8 cellular contexts compared by ENCODE assay signal in genomic region chr6:122798099-122798641, GRCh38. TPM values are rescaled to one million over a fixed set of nuclear protein-coding genes. Genes with fewer than 3 reads are reported as not detected.
A peak's percentile ranks its signal among the peaks of the same experiment; 100 is the strongest.
DNase-seq lines count a peak whose midpoint lies in the region; ATAC-seq and TF ChIP-seq lines count a peak whose summit lies in the region.

No MANE protein-coding gene starts in this region.

- H2AFZ ChIP-seq in OCI-LY7 (ENCODE audit: low read length): no peak overlapping the region

- peak; percentile 74 for ATAC-seq in HG03066 (IDR thresholded peaks at IDR 0.05; ENCODE audit: low read depth, unreplicated experiment)

- CTCF ChIA-PET in OCI-LY7 (lab: Charles Lee; ENCODE audit: unreplicated experiment): no interaction called here

- no peaks in the 10 kb centered on the region for H3K27me3 Mint-ChIP-seq in T-helper 2 cell treated with Interferon-gamma antibody and Interleukin-4, amounts not matched to agents 5 μg/mL and 100 μg/mL, for 36 hours (ENCODE audit: low read depth)

- H4K20me1 ChIP-seq in OCI-LY7 (ENCODE audit: insufficient read depth, low read length): no peaks in the 10 kb centered on the region

- peaks cover 11% of the 10 kb centered on the region for H3K4me1 Mint-ChIP-seq in T-helper 2 cell treated with Interferon-gamma antibody and Interleukin-4, amounts not matched to agents 5 μg/mL and 100 μg/mL, for 36 hours (ENCODE audit: low read depth)

- TF ChIP-seq CTCF in OCI-LY7 (conservative IDR thresholded peaks at IDR 0.05; ENCODE audit: low read length): no peak

- intact Hi-C loops in OCI-LY7 (cut with micrococcal nuclease; ENCODE audit: unreplicated experiment): no loop called here

- BruUV-seq in OCI-LY7 (replicated peaks; lab: Mats Ljungman, UMichigan): no TSS peak

- H3K79me2 ChIP-seq in OCI-LY7 (ENCODE audit: insufficient read depth, low read depth, low read length): no peaks in the 10 kb centered on the region

- peak overlapping the region; percentile 42 for H3K27ac Mint-ChIP-seq in T-helper 2 cell treated with Interferon-gamma antibody and Interleukin-4, amounts not matched to agents 5 μg/mL and 100 μg/mL, for 36 hours

- H3K4me1 ChIP-seq in OCI-LY7 (ENCODE audit: insufficient read depth, low read length, poor library complexity, severe bottlenecking): no peaks in the 10 kb centered on the region

- H3K36me3 Mint-ChIP-seq in T-helper 2 cell treated with Interferon-gamma antibody and Interleukin-4, amounts not matched to agents 5 μg/mL and 100 μg/mL, for 36 hours (ENCODE audit: low read depth): no peaks in the 10 kb centered on the region

- no peak overlapping the region for H3K4me3 ChIP-seq in OCI-LY7 (ENCODE audit: low read depth, low read length, poor library complexity, severe bottlenecking)

- H3K27ac ChIP-seq in OCI-LY7 (ENCODE audit: low read depth, low read length, poor library complexity, severe bottlenecking): no peak overlapping the region

- H3K36me3 ChIP-seq in OCI-LY7 (ENCODE audit: insufficient read depth, low read length): no peaks in the 10 kb centered on the region

- H3K9me3 Mint-ChIP-seq in T-helper 2 cell treated with Interferon-gamma antibody and Interleukin-4, amounts not matched to agents 5 μg/mL and 100 μg/mL, for 36 hours: no peaks in the 10 kb centered on the region

- H3K4me3 Mint-ChIP-seq in T-helper 2 cell treated with Interferon-gamma antibody and Interleukin-4, amounts not matched to agents 5 μg/mL and 100 μg/mL, for 36 hours: peak overlapping the region; percentile 4

- H3K4me2 ChIP-seq in OCI-LY7 (ENCODE audit: low read length): no peak overlapping the region

- POLR2A ChIA-PET in OCI-LY7 (lab: Charles Lee): interaction anchor here (0.5 to 0.6 kb wide), 2 partner anchors 111 to 173 kb away, joined by 3 read pairs; no protein-coding TSS in a partner anchor

- peak; percentile 31 for DNase-seq in stimulated activated CD4-positive, alpha-beta T cell treated with anti-CD3 and anti-CD28 coated beads, Interleukin-1b, Interleukin-23, amount 100 ng/mL, for 48 hours
- DNase-seq in stimulated activated CD4-positive, alpha-beta T cell treated with anti-CD3 and anti-CD28 coated beads, Interleukin-12 subunit alpha, Interleukin-12 subunit beta, amount 100 ng/mL, for 4 hours: no peak
- DNase-seq in T-helper 2 cell treated with Interferon-gamma antibody and Interleukin-4, amounts not matched to agents 5 μg/mL and 100 μg/mL, for 36 hours (ENCODE audit: low spot score): peak; percentile 52
- DNase-seq in left kidney (ENCODE audit: low read depth, low spot score) (peak; percentile 70), OCI-LY7 (ENCODE audit: low spot score) (no peak), occipital lobe (lab: John Stamatoyannopoulos, UW) (no peak), MV-4-11 (lab: John Stamatoyannopoulos, UW) (no peak)

- H3K9me3 ChIP-seq in OCI-LY7 (ENCODE audit: low read length): no peaks in the 10 kb centered on the region

- no peaks in the 10 kb centered on the region for H3K9me2 ChIP-seq in OCI-LY7 (ENCODE audit: insufficient read depth, low read length)

RNA-seq across cellular contexts. Expression of gene SMPDL3A, which starts 9.1 kb away (rescaled TPM):
- total RNA-seq in OCI-LY7 (2014; rRNA removed; shearing (Covaris generic)): not detected in 2 replicates
- not detected in 2 replicates for total RNA-seq in OCI-LY7 (2022)
- 20.4 TPM for total RNA-seq in occipital lobe

RNA-seq across cellular contexts. Expression of gene FABP7, which starts 18.7 kb away (rescaled TPM):
- total RNA-seq in OCI-LY7 (2014; rRNA removed; shearing (Covaris generic)): not detected in 2 replicates
- total RNA-seq in OCI-LY7 (2022) (not detected in 2 replicates), occipital lobe (1,309 TPM)

Comparison
In these comparisons a context has a peak if more than half of its experiments do, and no peak if none do; other contexts are left out.
1. DNase-seq: peak in stimulated activated CD4-positive, alpha-beta T cell treated with anti-CD3 and anti-CD28 coated beads, Interleukin-1b, Interleukin-23, amount 100 ng/mL, for 48 hours (single experiment), T-helper 2 cell treated with Interferon-gamma antibody and Interleukin-4, amounts not matched to agents 5 μg/mL and 100 μg/mL, for 36 hours (single experiment) and left kidney (single experiment); none in stimulated activated CD4-positive, alpha-beta T cell treated with anti-CD3 and anti-CD28 coated beads, Interleukin-12 subunit alpha, Interleukin-12 subunit beta, amount 100 ng/mL, for 4 hours (single experiment), OCI-LY7 (single experiment), occipital lobe (single experiment) and MV-4-11 (single experiment).
2. RNA of gene SMPDL3A, which starts 9.1 kb away (total RNA-seq): 20.4 TPM in occipital lobe (single experiment); not detected in OCI-LY7; every median in the first group is over 10 times any median in the second.
3. RNA of gene FABP7, which starts 18.7 kb away (total RNA-seq): 1,309 TPM in occipital lobe (single experiment); not detected in OCI-LY7; every median in the first group is over 1,000 times any median in the second.